In the genomic region with DNA sequence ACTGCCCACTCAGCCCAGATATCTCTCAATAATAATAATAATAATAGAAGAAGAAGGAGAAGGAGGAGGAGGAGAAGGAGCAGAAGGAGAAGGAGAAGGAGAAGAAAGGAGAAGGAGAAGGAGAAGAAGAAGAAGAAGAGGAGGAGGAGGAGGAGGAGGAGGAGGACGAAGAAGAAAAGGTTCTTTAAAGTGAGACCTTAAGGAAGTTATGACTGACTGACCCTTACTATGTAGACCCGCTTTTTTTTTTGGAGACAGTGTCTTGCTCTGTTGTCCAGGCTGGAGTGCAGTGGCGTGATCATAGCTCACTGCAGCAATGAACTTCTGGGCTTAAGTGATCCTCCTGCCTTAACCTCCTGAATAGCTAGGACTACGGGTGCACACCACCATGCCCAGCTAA, we compare ENCODE assay signal across 33 cellular contexts.
"Had no signal": no experiment of that assay in that cellular context is flagged by ENCODE, and none has a peak within 500 bp of the region (broad histone marks: within the 10 kb centered on the region; RNA-seq: fewer than 3 reads in every experiment).

No MANE protein-coding gene starts in this region.

- DNase-seq: activated effector memory CD4-positive, alpha-beta T cell treated with anti-CD3 and anti-CD28 coated beads, Interleukin-2, amount 50 U/mL, for 16 hours; activated effector memory CD4-positive, alpha-beta T cell treated with Interleukin-2 at 50 U/mL for 16 hours; activated gamma-delta T cell; activated gamma-delta T cell treated with Interleukin-2 at 50 U/mL for 16 hours; activated naive CD4-positive, alpha-beta T cell; activated naive CD4-positive, alpha-beta T cell treated with anti-CD3 and anti-CD28 coated beads for 36 hours; activated naive CD4-positive, alpha-beta T cell treated with anti-CD3 and anti-CD28 coated beads, Interleukin-2, amount 10 ng/mL, durations not matched to agents 7 days and 5 days; activated naive CD4-positive, alpha-beta T cell treated with anti-CD3 and anti-CD28 coated beads, Interleukin-2, amount 50 U/mL, for 16 hours; activated naive CD4-positive, alpha-beta T cell treated with Interleukin-2 at 50 U/mL for 16 hours; activated naive CD8-positive, alpha-beta T cell treated with anti-CD3 and anti-CD28 coated beads for 36 hours; activated naive CD8-positive, alpha-beta T cell treated with anti-CD3 and anti-CD28 coated beads, Interleukin-2, amount 10 ng/mL, durations not matched to agents 7 days and 5 days; activated naive CD8-positive, alpha-beta T cell treated with anti-CD3 and anti-CD28 coated beads, Interleukin-2, amount 50 U/mL, for 24 hours; activated T-cell treated with anti-CD3 and anti-CD28 coated beads, Interleukin-2, amount 50 U/mL, for 24 hours; activated T-cell treated with anti-CD3 and anti-CD28 coated beads, Interleukin-2, amount 50 U/mL, for 4 hours; activated T-cell treated with anti-CD3 and anti-CD28 coated beads, Interleukin-2, amount 50 U/mL, for 48 hours; activated T-cell treated with anti-CD3 and anti-CD28 coated beads, Interleukin-2, amount 50 U/mL, for 72 hours; adrenal gland; amniotic stem cell; amygdala; anterior cingulate cortex; aorta; body of pancreas; brain microvascular endothelial cell; caudate nucleus; central memory CD4-positive, alpha-beta T cell; cerebellar nuclear complex had no signal

- H3K9me3 ChIP-seq: adrenal gland, ascending aorta, body of pancreas, breast epithelium had no signal

- H3K27me3 ChIP-seq: adrenal gland, ascending aorta, body of pancreas, brain microvascular endothelial cell, breast epithelium, cardiac muscle cell had no signal

- ATAC-seq: activated naive CD4-positive, alpha-beta T cell treated with anti-CD3 and anti-CD28 coated beads, Interleukin-2, amount 50 U/mL, for 72 hours; activated naive CD8-positive, alpha-beta T cell treated with anti-CD3 and anti-CD28 coated beads, Interleukin-2, amount 50 U/mL, for 24 hours; activated T-cell treated with anti-CD3 and anti-CD28 coated beads, Interleukin-2, amount 50 U/mL, for 4 hours; activated T-cell treated with anti-CD3 and anti-CD28 coated beads, Interleukin-2, amount 50 U/mL, for 72 hours; activated T-helper 17 cell treated with anti-CD3 and anti-CD28 coated beads, Interleukin-2, amount 50 U/mL, for 72 hours; body of pancreas had no signal

- H3K27ac ChIP-seq: adrenal gland, ascending aorta, body of pancreas, brain microvascular endothelial cell, breast epithelium, cardiac muscle cell had no signal

- H3K4me1 ChIP-seq: adrenal gland, body of pancreas, breast epithelium had no signal

- H3K4me3 ChIP-seq: adrenal gland, ascending aorta, body of pancreas, breast epithelium, cardiac muscle cell had no signal

- FAIRE-seq: astrocyte, bronchial epithelial cell had no signal

- H3K36me3 ChIP-seq: adrenal gland, ascending aorta, brain microvascular endothelial cell, breast epithelium, cardiac muscle cell had no signal
